16 cellular contexts compared by ENCODE assay signal in the genomic region with DNA sequence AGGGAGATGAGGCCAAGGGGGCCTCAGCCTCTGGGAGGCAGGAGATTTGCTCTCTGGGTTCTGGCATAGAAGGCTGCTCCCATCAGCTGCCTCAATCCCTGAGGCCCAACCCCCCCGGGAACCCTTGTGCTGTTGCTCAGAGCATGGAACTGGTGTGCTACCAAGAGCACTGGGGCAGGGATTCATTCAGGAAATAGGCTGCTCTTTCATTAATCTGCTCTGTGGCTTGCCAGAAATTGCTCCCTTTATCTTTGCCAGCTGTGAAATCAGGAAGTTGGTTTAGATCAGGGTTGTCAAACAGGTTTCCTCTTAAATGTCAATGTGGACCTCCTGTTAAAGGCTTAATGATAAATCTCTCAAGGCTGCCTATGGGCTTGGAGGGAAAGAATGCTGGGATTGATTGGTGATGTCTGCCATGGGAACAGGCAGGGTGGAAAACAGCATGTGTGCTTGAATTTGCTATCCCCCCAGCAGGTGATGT. TPM values are rescaled to one million over a fixed set of nuclear protein-coding genes. Genes with fewer than 3 reads are reported as not detected.
DNase-seq lines count a peak whose midpoint lies in the region; ATAC-seq and TF ChIP-seq lines count a peak whose summit lies in the region.
"Had no signal": no experiment of that assay in that cellular context is flagged by ENCODE, and none has a peak within 500 bp of the region (broad histone marks: within the 10 kb centered on the region; RNA-seq: fewer than 3 reads in every experiment).

No MANE protein-coding gene starts in this region.

- WGBS in body of pancreas, 2 donors, result 0 to 7% methylated on average over 1 of the region's 1 CpG

- ATAC-seq in body of pancreas, result peak; percentile 82
- ATAC-seq: left ventricle myocardium superior; stimulated activated naive CD8-positive, alpha-beta T cell treated with anti-CD3 and anti-CD28 coated beads, Interleukin-15, Interleukin-2, amounts not matched to agents 100 U/mL and 50 U/mL, for 24 hours had no signal

- H3K9me3 ChIP-seq in HEK293 (ENCODE audit: control insufficient read depth, insufficient read depth, low read depth, low read length) (no peaks in the 10 kb centered on the region), body of pancreas (no peaks in the 10 kb centered on the region)

- H3K36me3 ChIP-seq in HEK293 (ENCODE audit: control insufficient read depth in 2 of 2, insufficient read depth in 1 of 2, low read length in 2 of 2) (no peaks in the 10 kb centered on the region), body of pancreas (replicated peaks in 1 of 2; ENCODE audit: insufficient read depth in 1 of 2, low read depth in 2 of 2) (no peaks in the 10 kb centered on the region)

- no peaks in the 10 kb centered on the region for H3K27me3 ChIP-seq in body of pancreas

- intact Hi-C loops in body of pancreas (cut with DNase I), result no loop called here
- intact Hi-C loops in head of caudate nucleus (cut with DNase I), result no loop called here

- H3K4me3 ChIP-seq in HEK293 (ENCODE audit: low read depth, low read length) (no peak overlapping the region), body of pancreas (no peak overlapping the region), coronary artery (no peak overlapping the region)

- TF ChIP-seq CTCF in HEK293 (tag by site-specific recombination; IDR thresholded peaks at IDR 0.05) (no peak), body of pancreas (IDR thresholded peaks at IDR 0.05) (no peak), coronary artery (IDR thresholded peaks at IDR 0.05) (no peak)

- no peak for TF ChIP-seq POLR2A in body of pancreas (IDR thresholded peaks at IDR 0.05)

- CTCF ChIA-PET in HEK293 (lab: Yijun Ruan, JAX), result interaction anchor here (1.1 kb wide), 1 partner anchor 87 kb away, joined by 3 read pairs; no protein-coding TSS in a partner anchor

- H3K4me1 ChIP-seq in HEK293 (ENCODE audit: control insufficient read depth, insufficient read depth, low read length) (no peaks in the 10 kb centered on the region), body of pancreas (peaks cover 17% of the 10 kb centered on the region)

- DNase-seq in NCI-H2029 (lab: John Stamatoyannopoulos, UW) (peak; percentile 38), body of pancreas (peak; percentile 35 to 61 (median 37)), left kidney (ENCODE audit: low read depth, low spot score) (peak; percentile 26), GDM1 (lab: John Stamatoyannopoulos, UW) (no peak), coronary artery (ENCODE audit: low spot score) (no peak), glomerular visceral epithelial cell (ENCODE audit: extremely low spot score) (no peak), head of caudate nucleus (no peak)
- DNase-seq: activated CD4-positive, CD25-positive, alpha-beta regulatory T cell treated with anti-CD3 and anti-CD28 coated beads, Interleukin-2, amount 50 U/mL, for 72 hours; activated naive CD8-positive, alpha-beta T cell treated with anti-CD3 and anti-CD28 coated beads for 36 hours; caudate nucleus; CD4-positive, CD25-positive, alpha-beta regulatory T cell; hippocampal formation; left ventricle myocardium superior; NCI-H1694 treated with DMSO at 0.1 percent for 48 hours; stimulated activated naive CD8-positive, alpha-beta T cell treated with anti-CD3 and anti-CD28 coated beads, Interleukin-15, Interleukin-2, amounts not matched to agents 100 U/mL and 50 U/mL, for 24 hours had no signal

- POLR2A ChIA-PET in HEK293 (lab: Yijun Ruan, JAX), result no interaction called here

- H3K27ac ChIP-seq in HEK293 (ENCODE audit: extremely low read depth, low read depth, low read length), result no peak overlapping the region
- H3K27ac ChIP-seq in body of pancreas, result peak overlapping the region in 3 of 4 donors; percentile 11 to 63 (median 39)
- H3K27ac ChIP-seq in coronary artery, result no peak overlapping the region

TF ChIP-seq in HEK293, 187 proteins besides CTCF, POLR2A, EP300 and RAD21:
- TF ChIP-seq ZNF701 (tag by site-specific recombination; IDR thresholded peaks at IDR 0.05) (no peak), ZNF23 (tag by site-specific recombination; IDR thresholded peaks at IDR 0.05; ENCODE audit: borderline replicate concordance) (peak; percentile 77; the same call in 1 of the 2 replicates), ZBTB17 (tag by site-specific recombination; IDR thresholded peaks at IDR 0.05) (peak; percentile 50), KLF10 (tag by site-specific recombination; IDR thresholded peaks at IDR 0.05) (no peak)
- TF ChIP-seq, protein P1, sequence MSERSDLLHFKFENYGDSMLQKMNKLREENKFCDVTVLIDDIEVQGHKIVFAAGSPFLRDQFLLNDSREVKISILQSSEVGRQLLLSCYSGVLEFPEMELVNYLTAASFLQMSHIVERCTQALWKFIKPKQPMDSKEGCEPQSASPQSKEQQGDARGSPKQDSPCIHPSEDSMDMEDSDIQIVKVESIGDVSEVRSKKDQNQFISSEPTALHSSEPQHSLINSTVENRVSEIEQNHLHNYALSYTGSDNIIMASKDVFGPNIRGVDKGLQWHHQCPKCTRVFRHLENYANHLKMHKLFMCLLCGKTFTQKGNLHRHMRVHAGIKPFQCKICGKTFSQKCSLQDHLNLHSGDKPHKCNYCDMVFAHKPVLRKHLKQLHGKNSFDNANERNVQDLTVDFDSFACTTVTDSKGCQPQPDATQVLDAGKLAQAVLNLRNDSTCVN (tag by site-specific recombination; optimal IDR thresholded peaks at IDR 0.05), result no peak
- TF ChIP-seq, protein P2, sequence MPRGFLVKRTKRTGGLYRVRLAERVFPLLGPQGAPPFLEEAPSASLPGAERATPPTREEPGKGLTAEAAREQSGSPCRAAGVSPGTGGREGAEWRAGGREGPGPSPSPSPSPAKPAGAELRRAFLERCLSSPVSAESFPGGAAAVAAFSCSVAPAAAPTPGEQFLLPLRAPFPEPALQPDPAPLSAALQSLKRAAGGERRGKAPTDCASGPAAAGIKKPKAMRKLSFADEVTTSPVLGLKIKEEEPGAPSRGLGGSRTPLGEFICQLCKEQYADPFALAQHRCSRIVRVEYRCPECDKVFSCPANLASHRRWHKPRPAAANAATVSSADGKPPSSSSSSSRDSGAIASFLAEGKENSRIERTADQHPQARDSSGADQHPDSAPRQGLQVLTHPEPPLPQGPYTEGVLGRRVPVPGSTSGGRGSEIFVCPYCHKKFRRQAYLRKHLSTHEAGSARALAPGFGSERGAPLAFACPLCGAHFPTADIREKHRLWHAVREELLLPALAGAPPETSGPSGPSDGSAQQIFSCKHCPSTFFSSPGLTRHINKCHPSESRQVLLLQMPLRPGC (tag by site-specific recombination; IDR thresholded peaks at IDR 0.05), result no peak

RNA-seq across cellular contexts. Expression of a gene that starts 18.9 kb away (rescaled TPM):
- 1 to 10 TPM in 1 of 2 donors, not detected in 1; 1.8 TPM for total RNA-seq in body of pancreas
- total RNA-seq: activated naive CD8-positive, alpha-beta T cell treated with anti-CD3 and anti-CD28 coated beads for 36 hours; CD4-positive, CD25-positive, alpha-beta regulatory T cell; left ventricle myocardium superior had no signal

Comparison
In these comparisons a context has a peak if more than half of its experiments do, and no peak if none do; other contexts are left out.
1. H3K27ac ChIP-seq: peak in body of pancreas (3 of 4); none in HEK293 (single experiment) and coronary artery (0 of 2).
2. DNase-seq: peak in NCI-H2029 (single experiment), body of pancreas (4 of 4) and left kidney (single experiment); none in GDM1 (single experiment), coronary artery (single experiment), glomerular visceral epithelial cell (single experiment) and head of caudate nucleus (0 of 42).